ENCODE assay signal across 8 cellular contexts in genomic region chr1:108747898-108748297, GRCh38. TPM values are rescaled to one million over a fixed set of nuclear protein-coding genes. Genes with fewer than 3 reads are reported as not detected.
DNase-seq lines count a peak whose midpoint lies in the region; ATAC-seq and TF ChIP-seq lines count a peak whose summit lies in the region.

No MANE protein-coding gene starts in this region.

- no peaks in the 10 kb centered on the region for H3K27me3 ChIP-seq in CD4-positive, alpha-beta T cell (ENCODE audit: control insufficient read depth, insufficient read depth, low read length)

- H3K27ac ChIP-seq in CD4-positive, alpha-beta T cell (ENCODE audit: low read depth, low read length): no peak overlapping the region

- peak overlapping the region; percentile 97 for H3K4me3 Mint-ChIP-seq in CD4-positive, alpha-beta T cell
- H3K4me3 Mint-ChIP-seq in chondrocyte (ENCODE audit: unreplicated experiment) (peak overlapping the region; percentile 35), nephron (peak overlapping the region; percentile 67 to 77 (median 74))
- peak overlapping the region in 1 of 2 donors; percentile 29 for H3K4me3 Mint-ChIP-seq in stimulated activated naive B cell treated with anti-CD40 and anti-IgM and Interleukin-4, amounts not matched to agents 10 μg/mL and 1 μg/mL and 100 μg/mL, for 72 hours

- CTCF ChIA-PET in CD4-positive, alpha-beta T cell (lab: Charles Lee): no interaction called here

- no peaks in the 10 kb centered on the region for H3K9me3 Mint-ChIP-seq in CD4-positive, alpha-beta T cell
- H3K9me3 Mint-ChIP-seq in chondrocyte (ENCODE audit: low read depth): no peaks in the 10 kb centered on the region
- no peaks in the 10 kb centered on the region for H3K9me3 Mint-ChIP-seq in nephron
- no peaks in the 10 kb centered on the region for H3K9me3 Mint-ChIP-seq in stimulated activated naive B cell treated with anti-CD40 and anti-IgM and Interleukin-4, amounts not matched to agents 10 μg/mL and 1 μg/mL and 100 μg/mL, for 72 hours

- TF ChIP-seq CTCF in CD4-positive, alpha-beta T cell (IDR thresholded peaks at IDR 0.05): no peak
- no peak for TF ChIP-seq CTCF in chondrocyte (IDR thresholded peaks at IDR 0.05)
- no peak for TF ChIP-seq CTCF in nephron (IDR thresholded peaks at IDR 0.05; ENCODE audit: unreplicated experiment in 3 of 3)

- H3K27ac Mint-ChIP-seq in CD4-positive, alpha-beta T cell: peak overlapping the region; percentile 91
- H3K27ac Mint-ChIP-seq in chondrocyte (ENCODE audit: unreplicated experiment): no peak overlapping the region
- peak overlapping the region in 1 of 3 experiments; percentile 99 for H3K27ac Mint-ChIP-seq in nephron
- H3K27ac Mint-ChIP-seq in stimulated activated naive B cell treated with anti-CD40 and anti-IgM and Interleukin-4, amounts not matched to agents 10 μg/mL and 1 μg/mL and 100 μg/mL, for 72 hours: no peak overlapping the region

- no peaks in the 10 kb centered on the region for H3K27me3 Mint-ChIP-seq in CD4-positive, alpha-beta T cell
- no peaks in the 10 kb centered on the region for H3K27me3 Mint-ChIP-seq in chondrocyte (ENCODE audit: low read depth)
- no peaks in the 10 kb centered on the region for H3K27me3 Mint-ChIP-seq in nephron (ENCODE audit: low read depth)
- no peaks in the 10 kb centered on the region for H3K27me3 Mint-ChIP-seq in stimulated activated naive B cell treated with anti-CD40 and anti-IgM and Interleukin-4, amounts not matched to agents 10 μg/mL and 1 μg/mL and 100 μg/mL, for 72 hours

- POLR2A ChIA-PET in CD4-positive, alpha-beta T cell (lab: Charles Lee): interaction anchor here (1.2 to 3.1 kb wide), 2 partner anchors 43 to 56 kb away, joined by 3 to 24 read pairs; partner anchors contain the start of gene PRPF38B

- intact Hi-C loops in CD4-positive, alpha-beta T cell (cut with DNase I, micrococcal nuclease): loop anchor here (2.0 to 10.0 kb wide), 9 partner anchors 45 to 1237 kb away; partner anchors contain the start of genes AHCYL1 (in 1 of the 2), CLCC1 (in 1 of the 2), EEIG2 (in 1 of the 2) and ELAPOR1 (in 1 of the 2)

- ATAC-seq in CD4-positive, alpha-beta T cell (ENCODE audit: poor library complexity): no peak
- no peak for ATAC-seq in HG03442 (IDR thresholded peaks at IDR 0.05; ENCODE audit: unreplicated experiment)
- ATAC-seq in HG03521 (IDR thresholded peaks at IDR 0.05; ENCODE audit: unreplicated experiment): no peak
- no peak for ATAC-seq in stimulated activated naive B cell treated with anti-CD40 and anti-IgM and Interleukin-4, amounts not matched to agents 10 μg/mL and 1 μg/mL and 100 μg/mL, for 72 hours (replicated peaks)

- H3K9me3 ChIP-seq in CD4-positive, alpha-beta T cell (ENCODE audit: control insufficient read depth, low read length): no peaks in the 10 kb centered on the region

- no peak for DNase-seq in CD4-positive, alpha-beta T cell
- DNase-seq in MV-4-11 (lab: John Stamatoyannopoulos, UW) (peak; percentile 31), chondrocyte (ENCODE audit: low spot score) (no peak), NCI-H2171 (lab: John Stamatoyannopoulos, UW) (no peak)
- DNase-seq in stimulated activated naive B cell treated with anti-CD40 and anti-IgM and Interleukin-4, amounts not matched to agents 10 μg/mL and 1 μg/mL and 100 μg/mL, for 72 hours: no peak

- H3K36me3 Mint-ChIP-seq in CD4-positive, alpha-beta T cell (ENCODE audit: low read depth): peaks cover 36% of the 10 kb centered on the region
- H3K36me3 Mint-ChIP-seq in chondrocyte (ENCODE audit: low read depth): peaks cover 2% of the 10 kb centered on the region
- peaks cover 8% of the 10 kb centered on the region for H3K36me3 Mint-ChIP-seq in nephron (ENCODE audit: low read depth)
- H3K36me3 Mint-ChIP-seq in stimulated activated naive B cell treated with anti-CD40 and anti-IgM and Interleukin-4, amounts not matched to agents 10 μg/mL and 1 μg/mL and 100 μg/mL, for 72 hours: peaks cover 7 to 24% of the 10 kb centered on the region in 2 donors

- peaks cover 49% of the 10 kb centered on the region for H3K4me1 Mint-ChIP-seq in CD4-positive, alpha-beta T cell (ENCODE audit: low read depth)
- peaks cover 30% of the 10 kb centered on the region for H3K4me1 Mint-ChIP-seq in chondrocyte (ENCODE audit: low read depth)
- peaks cover 11% of the 10 kb centered on the region for H3K4me1 Mint-ChIP-seq in nephron
- peaks cover 20 to 30% of the 10 kb centered on the region in 2 donors for H3K4me1 Mint-ChIP-seq in stimulated activated naive B cell treated with anti-CD40 and anti-IgM and Interleukin-4, amounts not matched to agents 10 μg/mL and 1 μg/mL and 100 μg/mL, for 72 hours

RNA-seq across cellular contexts. Expression of gene STXBP3, which starts 1.4 kb away (rescaled TPM):
- total RNA-seq in CD4-positive, alpha-beta T cell: 10 to 100 TPM; 41.6 to 50.5 TPM
- 38.3 to 61.1 TPM (median 41.6 TPM) in 3 replicates for total RNA-seq in chondrocyte

RNA-seq across cellular contexts. Expression of gene FNDC7, which starts 35.2 kb away (rescaled TPM):
- total RNA-seq in CD4-positive, alpha-beta T cell: under 1 TPM; 0.19 to 0.42 TPM
- total RNA-seq in chondrocyte: not detected in 3 replicates

RNA-seq across cellular contexts. Expression of gene PRPF38B, which starts 55.8 kb away (rescaled TPM):
- total RNA-seq in CD4-positive, alpha-beta T cell: 100 to 1,000 TPM; 114 to 120 TPM
- 25.3 to 31.0 TPM (median 25.4 TPM) in 3 replicates for total RNA-seq in chondrocyte
